1 cellular context compared by ENCODE assay signal in genomic region chr1:25731148-25731547, GRCh38.
TF ChIP-seq lines count a peak whose summit lies in the region.

No MANE protein-coding gene starts in this region.

TF ChIP-seq in H1, 55 proteins besides CTCF, POLR2A, EP300 and RAD21:
- no peak for TF ChIP-seq SIRT6 (IDR thresholded peaks at IDR 0.05; ENCODE audit: low read length)
- TF ChIP-seq BCL11A (IDR thresholded peaks at IDR 0.05; ENCODE audit: low read depth in 2 of 2, low read length in 2 of 2): no peak
- no peak for TF ChIP-seq TAF1 (IDR thresholded peaks at IDR 0.05; ENCODE audit: low read depth, low read length)
- TF ChIP-seq ZNF274 (IDR thresholded peaks at IDR 0.05; ENCODE audit: borderline replicate concordance, extremely low read depth, low read length): no peak
- TF ChIP-seq KDM4A (IDR thresholded peaks at IDR 0.05; ENCODE audit: low read depth, low read length, severe bottlenecking): no peak
- TF ChIP-seq CREB1 (IDR thresholded peaks at IDR 0.05): no peak
- no peak for TF ChIP-seq CHD1 (IDR thresholded peaks at IDR 0.05; ENCODE audit: low read depth, low read length)
- no peak for TF ChIP-seq JUND (IDR thresholded peaks at IDR 0.05; ENCODE audit: low read length)
- no peak for TF ChIP-seq SUZ12 (IDR thresholded peaks at IDR 0.05; ENCODE audit: low read length)
- no peak for TF ChIP-seq CHD7 (IDR thresholded peaks at IDR 0.05; ENCODE audit: insufficient replicate concordance, low read length)
- no peak for TF ChIP-seq SIN3A (conservative IDR thresholded peaks at IDR 0.05 in 1 of 2, IDR thresholded peaks at IDR 0.05 in 1 of 2; ENCODE audit: low read depth in 1 of 2, low read length in 2 of 2)
- no peak for TF ChIP-seq BACH1 (IDR thresholded peaks at IDR 0.05; ENCODE audit: low read length)
- TF ChIP-seq USF2 (IDR thresholded peaks at IDR 0.05; ENCODE audit: low read length): no peak
- TF ChIP-seq POLR2AphosphoS5 (IDR thresholded peaks at IDR 0.05; ENCODE audit: low read depth, low read length): no peak
- TF ChIP-seq SP1 (IDR thresholded peaks at IDR 0.05; ENCODE audit: low read depth, low read length): no peak
- TF ChIP-seq SIX5 (IDR thresholded peaks at IDR 0.05; ENCODE audit: low read depth, low read length): no peak
- TF ChIP-seq ATF3 (IDR thresholded peaks at IDR 0.05; ENCODE audit: insufficient read depth, low read depth, low read length): no peak
- TF ChIP-seq RBBP5 (IDR thresholded peaks at IDR 0.05; ENCODE audit: borderline replicate concordance, low read depth, low read length): no peak
- TF ChIP-seq JUN (IDR thresholded peaks at IDR 0.05; ENCODE audit: low read depth, low read length): no peak
- no peak for TF ChIP-seq TCF12 (IDR thresholded peaks at IDR 0.05; ENCODE audit: low read depth, low read length)
TF ChIP-seq in H1: peak in this region for 0.
